Comparison of ENCODE assay signal across 8 cellular contexts in genomic region chr13:73870970-73871935, GRCh38.
DNase-seq lines count a peak whose midpoint lies in the region; ATAC-seq and TF ChIP-seq lines count a peak whose summit lies in the region.
"Had no signal": no experiment of that assay in that cellular context is flagged by ENCODE, and none has a peak within 500 bp of the region (broad histone marks: within the 10 kb centered on the region; RNA-seq: fewer than 3 reads in every experiment).

No MANE protein-coding gene starts in this region.

- intact Hi-C loops in esophagus muscularis mucosa (cut with DNase I), result no loop called here

- TF ChIP-seq CTCF in esophagus muscularis mucosa (IDR thresholded peaks at IDR 0.05) (no peak), osteocyte (IDR thresholded peaks at IDR 0.05) (no peak), neural progenitor cell (IDR thresholded peaks at IDR 0.05) (no peak)

- H3K9me3 ChIP-seq in esophagus muscularis mucosa (no peaks in the 10 kb centered on the region), neural progenitor cell (ENCODE audit: low read depth) (no peaks in the 10 kb centered on the region)

- no peaks in the 10 kb centered on the region for H3K79me2 ChIP-seq in neural progenitor cell (ENCODE audit: low read depth)

- H3K9me3 Mint-ChIP-seq in osteocyte (ENCODE audit: unreplicated experiment) (no peaks in the 10 kb centered on the region), neural progenitor cell (no peaks in the 10 kb centered on the region)

- no peaks in the 10 kb centered on the region for H3K36me3 ChIP-seq in esophagus muscularis mucosa
- no peaks in the 10 kb centered on the region for H3K36me3 ChIP-seq in neural progenitor cell

- H3K4me3 Mint-ChIP-seq in osteocyte (ENCODE audit: unreplicated experiment) (peak overlapping the region; percentile 57), neural progenitor cell (no peak overlapping the region)

- H3K27me3 Mint-ChIP-seq in osteocyte (ENCODE audit: unreplicated experiment) (no peaks in the 10 kb centered on the region), neural progenitor cell (ENCODE audit: insufficient read depth, low read depth) (no peaks in the 10 kb centered on the region)

- no peaks in the 10 kb centered on the region for H3F3A ChIP-seq in neural progenitor cell (ENCODE audit: low read depth)

- no peak overlapping the region for H3K9ac ChIP-seq in neural progenitor cell

- no peak for TF ChIP-seq EP300 in esophagus muscularis mucosa (IDR thresholded peaks at IDR 0.05)

- H3K36me3 Mint-ChIP-seq in osteocyte (ENCODE audit: unreplicated experiment), result peaks cover 3% of the 10 kb centered on the region
- peaks cover 2% of the 10 kb centered on the region for H3K36me3 Mint-ChIP-seq in neural progenitor cell

- no peak overlapping the region for H3K4me2 ChIP-seq in neural progenitor cell

- no peaks in the 10 kb centered on the region for H3K27me3 ChIP-seq in esophagus muscularis mucosa
- no peaks in the 10 kb centered on the region for H3K27me3 ChIP-seq in neural progenitor cell

- H3K27ac ChIP-seq in esophagus muscularis mucosa (replicated peaks in 1 of 4), result peak overlapping the region; percentile 52 to 79 (median 62)
- H3K27ac ChIP-seq in neural progenitor cell, result no peak overlapping the region

- ATAC-seq in GM18868 (IDR thresholded peaks at IDR 0.05; ENCODE audit: unreplicated experiment) (peak; percentile 45), GM18498 (IDR thresholded peaks at IDR 0.05; ENCODE audit: unreplicated experiment) (no peak), GM21367 (IDR thresholded peaks at IDR 0.05; ENCODE audit: unreplicated experiment) (no peak)

- H3K4me3 ChIP-seq in esophagus muscularis mucosa (peak overlapping the region; percentile 5 to 34 (median 29)), neural progenitor cell (no peak overlapping the region)

- peak; percentile 50 for DNase-seq in NCI-H226
- DNase-seq in esophagus muscularis mucosa (ENCODE audit: extremely low spot score), result no peak
- no peak for DNase-seq in osteocyte (ENCODE audit: extremely low spot score, unreplicated experiment)
- no peak for DNase-seq in neural progenitor cell (ENCODE audit: low spot score)
- DNase-seq: RPMI8226 had no signal

- H3K4me1 ChIP-seq in esophagus muscularis mucosa, result peaks cover 0 to 34% (median 19%) of the 10 kb centered on the region in 4 donors
- peaks cover 8% of the 10 kb centered on the region for H3K4me1 ChIP-seq in neural progenitor cell

- no peaks in the 10 kb centered on the region for H4K20me1 ChIP-seq in neural progenitor cell (ENCODE audit: low read depth)

- no peak overlapping the region for H2AFZ ChIP-seq in neural progenitor cell (replicated peaks)

- peak overlapping the region; percentile 90 for H3K27ac Mint-ChIP-seq in osteocyte (ENCODE audit: unreplicated experiment)
- H3K27ac Mint-ChIP-seq in neural progenitor cell, result no peak overlapping the region

- H3K4me1 Mint-ChIP-seq in osteocyte (ENCODE audit: unreplicated experiment), result peaks cover 20% of the 10 kb centered on the region
- peaks cover 6% of the 10 kb centered on the region for H3K4me1 Mint-ChIP-seq in neural progenitor cell

- whole genome bisulfite sequencing in esophagus muscularis mucosa, result 66% methylated on average over 14 of the region's 15 CpGs

- no peak for TF ChIP-seq POLR2A in esophagus muscularis mucosa (IDR thresholded peaks at IDR 0.05; ENCODE audit: low read depth)
